ENCODE assay signal across 8 cellular contexts in genomic region chr15:68818088-68818670, GRCh38. TPM values are rescaled to one million over a fixed set of nuclear protein-coding genes. Genes with fewer than 3 reads are reported as not detected.
DNase-seq lines count a peak whose midpoint lies in the region; ATAC-seq lines count a peak whose summit lies in the region.

No MANE protein-coding gene starts in this region.

- peak overlapping the region; percentile 19 for H3K4me3 ChIP-seq in CD4-positive, CD25-positive, alpha-beta regulatory T cell (ENCODE audit: low read depth, low read length)
- H3K4me3 ChIP-seq in NT2/D1 (ENCODE audit: insufficient read length, low read depth) (peak overlapping the region; percentile 90), esophagus (ENCODE audit: low read depth in 1 of 2, low read length in 2 of 2) (peak overlapping the region; percentile 62 to 92), muscle layer of colon (ENCODE audit: low read depth in 1 of 2, low read length in 2 of 2) (peak overlapping the region; percentile 91 to 97)

- H3K36me3 ChIP-seq in CD4-positive, CD25-positive, alpha-beta regulatory T cell (ENCODE audit: control insufficient read depth, insufficient read depth, low read length) = no peaks in the 10 kb centered on the region
- H3K36me3 ChIP-seq in NT2/D1 (ENCODE audit: insufficient read depth, insufficient read length, low read length) (peaks cover 12% of the 10 kb centered on the region), esophagus (ENCODE audit: control insufficient read depth in 2 of 2, insufficient read depth in 2 of 2, low read length in 1 of 2) (peaks cover 0 to 2% of the 10 kb centered on the region in 2 donors), muscle layer of colon (ENCODE audit: insufficient read depth, low read length) (no peaks in the 10 kb centered on the region)

- no peaks in the 10 kb centered on the region for H3K27me3 ChIP-seq in CD4-positive, CD25-positive, alpha-beta regulatory T cell (ENCODE audit: control insufficient read depth, insufficient read depth, low read length)
- H3K27me3 ChIP-seq in NT2/D1 (ENCODE audit: insufficient read depth, insufficient read length) (peaks cover 14% of the 10 kb centered on the region), esophagus (ENCODE audit: control insufficient read depth in 1 of 2, insufficient read depth in 2 of 2, low read length in 2 of 2) (no peaks in the 10 kb centered on the region), muscle layer of colon (ENCODE audit: control insufficient read depth in 1 of 2, insufficient read depth in 2 of 2, low read length in 2 of 2) (no peaks in the 10 kb centered on the region)

- peak overlapping the region; percentile 94 for H3K27ac ChIP-seq in CD4-positive, CD25-positive, alpha-beta regulatory T cell (ENCODE audit: insufficient read depth, low read length, poor library complexity, severe bottlenecking)
- H3K27ac ChIP-seq in esophagus (ENCODE audit: low read depth in 2 of 2, low read length in 1 of 2) (peak overlapping the region; percentile 91 to 94), muscle layer of colon (ENCODE audit: low read depth, low read length) (peak overlapping the region; percentile 100)

- H3K27me3 Mint-ChIP-seq in CD4-positive, CD25-positive, alpha-beta regulatory T cell = peaks cover 5% of the 10 kb centered on the region
- H3K27me3 Mint-ChIP-seq in activated T-cell treated with anti-CD3 and anti-CD28 coated beads, Interleukin-2, amount 50 U/mL, for 24 hours = no peaks in the 10 kb centered on the region
- H3K27me3 Mint-ChIP-seq in stimulated activated memory B cell treated with anti-CD40 and anti-IgM and Interleukin-4, amounts not matched to agents 10 μg/mL and 1 μg/mL and 100 μg/mL, for 72 hours = no peaks in the 10 kb centered on the region

- peaks cover 0 to 2% (median 0%) of the 10 kb centered on the region in 7 donors for H3K9me3 Mint-ChIP-seq in CD4-positive, CD25-positive, alpha-beta regulatory T cell
- no peaks in the 10 kb centered on the region for H3K9me3 Mint-ChIP-seq in activated T-cell treated with anti-CD3 and anti-CD28 coated beads, Interleukin-2, amount 50 U/mL, for 24 hours
- no peaks in the 10 kb centered on the region for H3K9me3 Mint-ChIP-seq in stimulated activated memory B cell treated with anti-CD40 and anti-IgM and Interleukin-4, amounts not matched to agents 10 μg/mL and 1 μg/mL and 100 μg/mL, for 72 hours

- H3K4me1 ChIP-seq in CD4-positive, CD25-positive, alpha-beta regulatory T cell (ENCODE audit: control insufficient read depth, insufficient read depth, low read length, poor library complexity, severe bottlenecking) = peaks cover 39% of the 10 kb centered on the region
- H3K4me1 ChIP-seq in NT2/D1 (ENCODE audit: insufficient read depth, insufficient read length) (peaks cover 3% of the 10 kb centered on the region), esophagus (ENCODE audit: control insufficient read depth in 2 of 2, insufficient read depth in 2 of 2, low read length in 1 of 2) (peaks cover 0 to 4% of the 10 kb centered on the region in 2 donors), muscle layer of colon (ENCODE audit: insufficient read depth, low read length) (peaks cover 34% of the 10 kb centered on the region)

- 0% methylated on average over 52 to 59 of the region's 59 CpGs for WGBS in esophagus, 2 donors

- H3K4me1 Mint-ChIP-seq in CD4-positive, CD25-positive, alpha-beta regulatory T cell = peaks cover 27 to 53% (median 35%) of the 10 kb centered on the region in 4 donors
- H3K4me1 Mint-ChIP-seq in activated T-cell treated with anti-CD3 and anti-CD28 coated beads, Interleukin-2, amount 50 U/mL, for 24 hours (ENCODE audit: low read depth) = peaks cover 52% of the 10 kb centered on the region
- H3K4me1 Mint-ChIP-seq in stimulated activated memory B cell treated with anti-CD40 and anti-IgM and Interleukin-4, amounts not matched to agents 10 μg/mL and 1 μg/mL and 100 μg/mL, for 72 hours = peaks cover 50% of the 10 kb centered on the region

- H3K9ac ChIP-seq in NT2/D1 (ENCODE audit: insufficient read length, low read depth) (peak overlapping the region; percentile 86), muscle layer of colon (ENCODE audit: low read length) (peak overlapping the region; percentile 58)

- ATAC-seq in CD4-positive, CD25-positive, alpha-beta regulatory T cell (ENCODE audit: low read depth in 2 of 2) = peak; percentile 17
- ATAC-seq in HG02885 (IDR thresholded peaks at IDR 0.05; ENCODE audit: poor library complexity, unreplicated experiment) = peak; percentile 28
- ATAC-seq in stimulated activated memory B cell treated with anti-CD40 and anti-IgM and Interleukin-4, amounts not matched to agents 10 μg/mL and 1 μg/mL and 100 μg/mL, for 72 hours = peak; percentile 17

- peak; percentile 45 to 76 (median 63) for DNase-seq in CD4-positive, CD25-positive, alpha-beta regulatory T cell
- DNase-seq in NT2/D1 (ENCODE audit: low read depth, low spot score) (peak; percentile 35), mesenteric fat pad (ENCODE audit: low spot score) (no peak)
- DNase-seq in activated T-cell treated with anti-CD3 and anti-CD28 coated beads, Interleukin-2, amount 50 U/mL, for 24 hours = peak; percentile 83

- H3K9me3 ChIP-seq in CD4-positive, CD25-positive, alpha-beta regulatory T cell (ENCODE audit: control insufficient read depth in 2 of 2, low read length in 2 of 2) = no peaks in the 10 kb centered on the region
- H3K9me3 ChIP-seq in NT2/D1 (ENCODE audit: insufficient read depth, low read length) = no peaks in the 10 kb centered on the region
- H3K9me3 ChIP-seq in esophagus (ENCODE audit: control insufficient read depth in 2 of 2, insufficient read depth in 1 of 2, low read depth in 1 of 2, low read length in 1 of 2) = no peaks in the 10 kb centered on the region
- H3K9me3 ChIP-seq in muscle layer of colon (ENCODE audit: low read length) = no peaks in the 10 kb centered on the region

- peaks cover 7% of the 10 kb centered on the region for H3K36me3 Mint-ChIP-seq in CD4-positive, CD25-positive, alpha-beta regulatory T cell
- peaks cover 56% of the 10 kb centered on the region for H3K36me3 Mint-ChIP-seq in activated T-cell treated with anti-CD3 and anti-CD28 coated beads, Interleukin-2, amount 50 U/mL, for 24 hours (ENCODE audit: low read depth)
- H3K36me3 Mint-ChIP-seq in stimulated activated memory B cell treated with anti-CD40 and anti-IgM and Interleukin-4, amounts not matched to agents 10 μg/mL and 1 μg/mL and 100 μg/mL, for 72 hours = peaks cover 7% of the 10 kb centered on the region

- peak overlapping the region in 1 of 3 donors; percentile 25 for H3K27ac Mint-ChIP-seq in CD4-positive, CD25-positive, alpha-beta regulatory T cell
- H3K27ac Mint-ChIP-seq in activated T-cell treated with anti-CD3 and anti-CD28 coated beads, Interleukin-2, amount 50 U/mL, for 24 hours = peak overlapping the region; percentile 86
- H3K27ac Mint-ChIP-seq in stimulated activated memory B cell treated with anti-CD40 and anti-IgM and Interleukin-4, amounts not matched to agents 10 μg/mL and 1 μg/mL and 100 μg/mL, for 72 hours = peak overlapping the region; percentile 99

- peak overlapping the region; percentile 72 to 100 (median 88) for H3K4me3 Mint-ChIP-seq in CD4-positive, CD25-positive, alpha-beta regulatory T cell
- peak overlapping the region; percentile 96 for H3K4me3 Mint-ChIP-seq in activated T-cell treated with anti-CD3 and anti-CD28 coated beads, Interleukin-2, amount 50 U/mL, for 24 hours
- H3K4me3 Mint-ChIP-seq in stimulated activated memory B cell treated with anti-CD40 and anti-IgM and Interleukin-4, amounts not matched to agents 10 μg/mL and 1 μg/mL and 100 μg/mL, for 72 hours = peak overlapping the region; percentile 98

RNA-seq across cellular contexts. Expression of gene ANP32A, which starts 2.5 kb away (rescaled TPM):
- 89.4 TPM for total RNA-seq in CD4-positive, CD25-positive, alpha-beta regulatory T cell
- polyA plus RNA-seq in CD4-positive, CD25-positive, alpha-beta regulatory T cell = 100 to 1,000 TPM in 1 of 4 donors, 10 to 100 TPM in 3; 71.4 to 104 (median 88.0) TPM
- 10 to 100 TPM; 45.5 to 51.7 TPM for polyA plus RNA-seq in esophagus
- 92.6 TPM for total RNA-seq in mesenteric fat pad

Comparison
In these comparisons a context has a peak if more than half of its experiments do, and no peak if none do; other contexts are left out.
1. H3K4me3 ChIP-seq: peak in every context shown above with its lines; median percentile 94 in muscle layer of colon; 90 in NT2/D1; 77 in esophagus; 19 in CD4-positive, CD25-positive, alpha-beta regulatory T cell.